8 cellular contexts compared by ENCODE assay signal in the genomic region with DNA sequence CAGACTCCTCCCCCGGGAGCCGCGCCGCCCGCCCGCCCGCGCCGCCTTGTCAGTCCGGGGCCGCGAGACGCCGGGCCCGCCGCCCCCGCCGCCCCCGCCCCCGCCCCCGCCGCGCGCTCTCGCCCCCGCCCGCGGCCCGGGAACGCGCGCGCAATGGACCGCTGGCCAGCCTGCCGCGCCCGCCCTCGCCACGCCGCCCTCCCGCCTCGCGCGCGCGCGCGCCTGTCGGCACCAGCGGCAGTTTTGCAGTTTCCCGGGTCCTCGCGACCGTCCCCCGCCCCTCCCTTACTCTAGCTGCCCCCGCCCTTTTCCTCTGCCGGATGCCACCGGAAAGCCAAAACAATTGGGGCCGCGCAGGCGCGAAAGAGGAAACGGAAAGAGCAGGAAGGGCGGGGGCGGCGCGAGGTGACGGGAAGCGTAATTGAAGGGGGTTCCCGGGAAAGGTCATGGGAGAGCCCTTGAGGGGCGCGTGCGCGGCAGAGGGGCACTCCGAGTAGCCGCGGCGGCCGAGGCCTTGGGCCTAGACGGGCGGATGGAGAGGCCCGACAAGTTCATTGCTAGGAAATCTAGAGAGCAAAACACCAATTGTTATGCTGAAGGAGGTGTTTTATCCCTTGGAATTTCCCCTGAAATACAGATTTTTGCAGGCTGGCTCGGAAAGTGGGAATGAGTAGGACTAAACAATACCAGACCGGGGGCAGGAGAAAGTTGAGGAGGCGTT. TPM values are rescaled to one million over a fixed set of nuclear protein-coding genes. Genes with fewer than 3 reads are reported as not detected.
A peak's percentile ranks its signal among the peaks of the same experiment; 100 is the strongest.
DNase-seq lines count a peak whose midpoint lies in the region; ATAC-seq and TF ChIP-seq lines count a peak whose summit lies in the region.

No MANE protein-coding gene starts in this region.

- peaks cover 33 to 40% (median 34%) of the 10 kb centered on the region in 11 experiments for H4K20me1 ChIP-seq in BLaER1 treated with 17β-estradiol and CSF1 and Interleukin-3, amounts not matched to agents 10 nM and 100 nM

- peaks cover 24% of the 10 kb centered on the region for H3K36me3 Mint-ChIP-seq in activated CD4-positive, alpha-beta T cell treated with anti-CD3 and anti-CD28 coated beads, Interleukin-2, amount 10 ng/mL, durations not matched to agents 7 days and 5 days (ENCODE audit: low read depth)

- peak overlapping the region; percentile 74 to 96 (median 92) for H3K4me3 ChIP-seq in BLaER1 treated with 17β-estradiol and CSF1 and Interleukin-3, amounts not matched to agents 10 nM and 100 nM
- peak overlapping the region; percentile 64 to 73 for H3K4me3 ChIP-seq in left lung

- H3K4me3 Mint-ChIP-seq in activated CD4-positive, alpha-beta T cell treated with anti-CD3 and anti-CD28 coated beads, Interleukin-2, amount 10 ng/mL, durations not matched to agents 7 days and 5 days = peak overlapping the region; percentile 95

- H3K27ac Mint-ChIP-seq in activated CD4-positive, alpha-beta T cell treated with anti-CD3 and anti-CD28 coated beads, Interleukin-2, amount 10 ng/mL, durations not matched to agents 7 days and 5 days = peak overlapping the region; percentile 100

- peaks cover 42 to 54% (median 48%) of the 10 kb centered on the region in 10 experiments for H3K4me1 ChIP-seq in BLaER1 treated with 17β-estradiol and CSF1 and Interleukin-3, amounts not matched to agents 10 nM and 100 nM
- peaks cover 16 to 54% of the 10 kb centered on the region in 2 donors for H3K4me1 ChIP-seq in left lung

- no peak for TF ChIP-seq CTCF in left lung (IDR thresholded peaks at IDR 0.05)

- peak overlapping the region; percentile 68 to 98 (median 91) for H3K4me2 ChIP-seq in BLaER1 treated with 17β-estradiol and CSF1 and Interleukin-3, amounts not matched to agents 10 nM and 100 nM

- H3K9me3 ChIP-seq in BLaER1 treated with 17β-estradiol and CSF1 and Interleukin-3, amounts not matched to agents 10 nM and 100 nM (replicated peaks in 1 of 11) = no peaks in the 10 kb centered on the region
- no peaks in the 10 kb centered on the region for H3K9me3 ChIP-seq in left lung

- H3K27ac ChIP-seq in BLaER1 treated with 17β-estradiol and CSF1 and Interleukin-3, amounts not matched to agents 10 nM and 100 nM = peak overlapping the region; percentile 94 to 100 (median 98)
- peak overlapping the region; percentile 97 to 99 for H3K27ac ChIP-seq in left lung

- no peaks in the 10 kb centered on the region for H3K9me3 Mint-ChIP-seq in activated CD4-positive, alpha-beta T cell treated with anti-CD3 and anti-CD28 coated beads, Interleukin-2, amount 10 ng/mL, durations not matched to agents 7 days and 5 days

- H3K9ac ChIP-seq in BLaER1 treated with 17β-estradiol and CSF1 and Interleukin-3, amounts not matched to agents 10 nM and 100 nM = peak overlapping the region; percentile 97 to 100 (median 99)

- no peaks in the 10 kb centered on the region for H3K27me3 ChIP-seq in BLaER1 treated with 17β-estradiol and CSF1 and Interleukin-3, amounts not matched to agents 10 nM and 100 nM
- H3K27me3 ChIP-seq in left lung = no peaks in the 10 kb centered on the region

- CTCF ChIA-PET in activated CD4-positive, alpha-beta T cell treated with anti-CD3 and anti-CD28 coated beads, Interleukin-2, amount 10 ng/mL, durations not matched to agents 7 days and 5 days (lab: Charles Lee) = interaction anchor here (1.2 to 3.4 kb wide), 3 partner anchors 10 to 51 kb away, joined by 3 to 17 read pairs (median 7); no protein-coding TSS in a partner anchor

- DNase-seq in NCI-H526 (lab: John Stamatoyannopoulos, UW) (peak; percentile 95 to 99), cortex of kidney (lab: John Stamatoyannopoulos, UW) (peak; percentile 97), left lung (peak; percentile 98)
- peak; percentile 98 for DNase-seq in activated CD4-positive, alpha-beta T cell treated with anti-CD3 and anti-CD28 coated beads, Interleukin-2, amount 10 ng/mL, durations not matched to agents 7 days and 5 days
- DNase-seq in stimulated activated CD4-positive, alpha-beta T cell treated with anti-CD3 and anti-CD28 coated beads, Interleukin-2, amount 100 ng/mL, for 48 hours = peak; percentile 96 to 97

- no peaks in the 10 kb centered on the region for H3K27me3 Mint-ChIP-seq in activated CD4-positive, alpha-beta T cell treated with anti-CD3 and anti-CD28 coated beads, Interleukin-2, amount 10 ng/mL, durations not matched to agents 7 days and 5 days

- ATAC-seq in GM19328 (IDR thresholded peaks at IDR 0.05; ENCODE audit: unreplicated experiment) (peak; percentile 53), HG03469 (IDR thresholded peaks at IDR 0.05; ENCODE audit: unreplicated experiment) (peak; percentile 28), left lung (peak; percentile 84)

- peaks cover 0 to 6% (median 0%) of the 10 kb centered on the region in 11 experiments; a peak in 3 of 22 replicates for H3K36me3 ChIP-seq in BLaER1 treated with 17β-estradiol and CSF1 and Interleukin-3, amounts not matched to agents 10 nM and 100 nM
- H3K36me3 ChIP-seq in left lung = no peaks in the 10 kb centered on the region

- intact Hi-C loops in left lung (cut with DNase I) = no loop called here

- H3K4me1 Mint-ChIP-seq in activated CD4-positive, alpha-beta T cell treated with anti-CD3 and anti-CD28 coated beads, Interleukin-2, amount 10 ng/mL, durations not matched to agents 7 days and 5 days = peaks cover 47% of the 10 kb centered on the region

- POLR2A ChIA-PET in activated CD4-positive, alpha-beta T cell treated with anti-CD3 and anti-CD28 coated beads, Interleukin-2, amount 10 ng/mL, durations not matched to agents 7 days and 5 days (lab: Charles Lee) = interaction anchor here (1.0 kb wide), 2 partner anchors 16 to 237 kb away, joined by 3 read pairs; a partner anchor contains a TSS

RNA-seq across cellular contexts. Expression of a gene that starts 0.4 kb away (rescaled TPM):
- 10 to 100 TPM; 46.2 to 46.6 TPM for total RNA-seq in activated CD4-positive, alpha-beta T cell treated with anti-CD3 and anti-CD28 coated beads, Interleukin-2, amount 10 ng/mL, durations not matched to agents 7 days and 5 days
- 10 to 100 TPM; 28.7 to 36.8 TPM for total RNA-seq in left lung

Comparison
In these comparisons a context has a peak if more than half of its experiments do, and no peak if none do; other contexts are left out.
1. Peak in every context shown above with its lines: DNase-seq, ATAC-seq, H3K4me3 ChIP-seq and H3K27ac ChIP-seq.
2. ATAC-seq: peak in every context shown above with its lines; median percentile 84 in left lung; 53 in GM19328; 28 in HG03469.